Comparison of ENCODE assay signal across 1 cellular context in genomic region chr7:101606176-101606923, GRCh38.
TF ChIP-seq lines count a peak whose summit lies in the region.

No MANE protein-coding gene starts in this region.

TF ChIP-seq in H1, 55 proteins besides CTCF, POLR2A, EP300 and RAD21:
- no peak for TF ChIP-seq TCF12 (IDR thresholded peaks at IDR 0.05; ENCODE audit: low read depth, low read length)
- no peak for TF ChIP-seq POLR2AphosphoS5 (IDR thresholded peaks at IDR 0.05; ENCODE audit: low read depth, low read length)
- TF ChIP-seq KDM1A (IDR thresholded peaks at IDR 0.05; ENCODE audit: borderline replicate concordance, low read length): no peak
- no peak for TF ChIP-seq NRF1 (IDR thresholded peaks at IDR 0.05; ENCODE audit: low read depth, low read length)
